7 cellular contexts compared by ENCODE assay signal in genomic region chr3:5017953-5018531, GRCh38. TPM values are rescaled to one million over a fixed set of nuclear protein-coding genes. Genes with fewer than 3 reads are reported as not detected.
DNase-seq lines count a peak whose midpoint lies in the region; ATAC-seq and TF ChIP-seq lines count a peak whose summit lies in the region.

No MANE protein-coding gene starts in this region.

- no peak overlapping the region; the same call in 1 of the 2 replicates for H3K18ac ChIP-seq in IMR-90 (ENCODE audit: low read depth, low read length)

- H3K4me3 ChIP-seq in IMR-90 (ENCODE audit: insufficient read depth, low read depth, low read length) = no peak overlapping the region

- H3K79me1 ChIP-seq in IMR-90 (ENCODE audit: low read depth in 1 of 2, low read length in 2 of 2) = peaks cover 0 to 3% of the 10 kb centered on the region in 2 experiments; a peak in 1 of 4 replicates

- no peaks in the 10 kb centered on the region for H4K20me1 ChIP-seq in IMR-90 (ENCODE audit: insufficient read depth, low read length)

- peak overlapping the region; percentile 49 for H2BK20ac ChIP-seq in IMR-90 (ENCODE audit: low read depth, low read length)

- H2AFZ ChIP-seq in IMR-90 (replicated peaks; ENCODE audit: low read length, poor library complexity) = peak overlapping the region; percentile 61

- CTCF ChIA-PET in IMR-90 (lab: Yijun Ruan, JAX) = no interaction called here

- H2AK5ac ChIP-seq in IMR-90 (ENCODE audit: low read depth, low read length) = peak overlapping the region; percentile 87

- H3K4me3 Mint-ChIP-seq in activated T-helper 2 cell treated with anti-CD3 and anti-CD28 coated beads, Interferon-gamma antibody, Interleukin-2, Interleukin-4, amounts not matched to agents 10 μg/mL and 5 μg/mL and 100 μg/mL, durations not matched to agents 14 hours and 24 hours and 36 hours (ENCODE audit: low read depth) = no peak overlapping the region

- POLR2A ChIA-PET in IMR-90 (lab: Charles Lee; ENCODE audit: unreplicated experiment) = no interaction called here

- peak; percentile 22 for ATAC-seq in IMR-90 (ENCODE audit: low read depth)

- no peaks in the 10 kb centered on the region for H3K27me3 Mint-ChIP-seq in activated T-helper 2 cell treated with anti-CD3 and anti-CD28 coated beads, Interferon-gamma antibody, Interleukin-2, Interleukin-4, amounts not matched to agents 10 μg/mL and 5 μg/mL and 100 μg/mL, durations not matched to agents 14 hours and 24 hours and 36 hours (ENCODE audit: low read depth)

- TF ChIP-seq POLR2A in IMR-90 (IDR thresholded peaks at IDR 0.05; ENCODE audit: low read depth, low read length) = no peak

- dilution Hi-C loops in IMR-90 (cut with HindIII; ENCODE audit: low sequenced_read_pairs, unreplicated experiment) = no loop called here

- no peaks in the 10 kb centered on the region for H3K36me3 ChIP-seq in IMR-90 (ENCODE audit: control insufficient read depth, insufficient read depth, low read length)

- H3K36me3 Mint-ChIP-seq in activated T-helper 2 cell treated with anti-CD3 and anti-CD28 coated beads, Interferon-gamma antibody, Interleukin-2, Interleukin-4, amounts not matched to agents 10 μg/mL and 5 μg/mL and 100 μg/mL, durations not matched to agents 14 hours and 24 hours and 36 hours (ENCODE audit: low read depth) = no peaks in the 10 kb centered on the region

- H2BK120ac ChIP-seq in IMR-90 (ENCODE audit: low read depth, low read length) = peak overlapping the region; percentile 79

- no peak overlapping the region for H3K23ac ChIP-seq in IMR-90 (ENCODE audit: low read depth, low read length)

- H3K27ac ChIP-seq in IMR-90 (ENCODE audit: insufficient read depth, low read length) = no peak overlapping the region

- peak overlapping the region; percentile 40 for H3K14ac ChIP-seq in IMR-90 (replicated peaks; ENCODE audit: low read depth, low read length)

- peaks cover 19% of the 10 kb centered on the region for H3K9me1 ChIP-seq in IMR-90 (ENCODE audit: insufficient read depth, low read length)

- H3K27ac Mint-ChIP-seq in activated T-helper 2 cell treated with anti-CD3 and anti-CD28 coated beads, Interferon-gamma antibody, Interleukin-2, Interleukin-4, amounts not matched to agents 10 μg/mL and 5 μg/mL and 100 μg/mL, durations not matched to agents 14 hours and 24 hours and 36 hours = peak overlapping the region; percentile 67

- H3K4me1 Mint-ChIP-seq in activated T-helper 2 cell treated with anti-CD3 and anti-CD28 coated beads, Interferon-gamma antibody, Interleukin-2, Interleukin-4, amounts not matched to agents 10 μg/mL and 5 μg/mL and 100 μg/mL, durations not matched to agents 14 hours and 24 hours and 36 hours (ENCODE audit: low read depth) = peaks cover 82% of the 10 kb centered on the region

- no peak for TF ChIP-seq CTCF in IMR-90 (conservative IDR thresholded peaks at IDR 0.05; ENCODE audit: low read depth, low read length)

- H2BK5ac ChIP-seq in IMR-90 (ENCODE audit: low read depth, low read length, poor library complexity, severe bottlenecking) = peak overlapping the region; percentile 36

- H3K4ac ChIP-seq in IMR-90 (ENCODE audit: low read depth, low read length) = peak overlapping the region; percentile 72

- intact Hi-C loops in IMR-90 (cut with micrococcal nuclease) = no loop called here
- intact Hi-C loops in activated T-helper 2 cell treated with anti-CD3 and anti-CD28 coated beads, Interferon-gamma antibody, Interleukin-2, Interleukin-4, amounts not matched to agents 10 μg/mL and 5 μg/mL and 100 μg/mL, durations not matched to agents 14 hours and 24 hours and 36 hours (cut with micrococcal nuclease) = no loop called here

- peaks cover 20% of the 10 kb centered on the region for H3K4me1 ChIP-seq in IMR-90 (ENCODE audit: control insufficient read depth, insufficient read depth, low read length)

- BruUV-seq in IMR-90 (replicated peaks; lab: Mats Ljungman, UMichigan) = no TSS peak

- H4K5ac ChIP-seq in IMR-90 (ENCODE audit: low read depth, low read length) = peak overlapping the region; percentile 12; the same call in 1 of the 2 replicates

- no peaks in the 10 kb centered on the region for H3K9me3 Mint-ChIP-seq in activated T-helper 2 cell treated with anti-CD3 and anti-CD28 coated beads, Interferon-gamma antibody, Interleukin-2, Interleukin-4, amounts not matched to agents 10 μg/mL and 5 μg/mL and 100 μg/mL, durations not matched to agents 14 hours and 24 hours and 36 hours

- peak overlapping the region; percentile 40 to 68; a peak in 2 of 4 replicates for H4K8ac ChIP-seq in IMR-90 (ENCODE audit: low read depth in 2 of 2, low read length in 2 of 2)

- DNase-seq in IMR-90 (no peak), iris pigment epithelial cell (ENCODE audit: low read depth) (peak; percentile 30), stromal cell of bone marrow (ENCODE audit: low read depth) (peak; percentile 69), NCI-H2107 (lab: John Stamatoyannopoulos, UW) (no peak), DMS79 (lab: John Stamatoyannopoulos, UW) (no peak), NCI-H2107 treated with DMSO at 0.1 percent for 48 hours (lab: John Stamatoyannopoulos, UW; ENCODE audit: unreplicated experiment) (no peak)
- no peak for DNase-seq in activated T-helper 2 cell treated with anti-CD3 and anti-CD28 coated beads, Interferon-gamma antibody, Interleukin-2, Interleukin-4, amounts not matched to agents 10 μg/mL and 5 μg/mL and 100 μg/mL, durations not matched to agents 14 hours and 24 hours and 36 hours (ENCODE audit: low spot score)

- in situ Hi-C loops in IMR-90 (cut with MboI; ENCODE audit: low sequenced_read_pairs) = no loop called here

- H4K91ac ChIP-seq in IMR-90 (ENCODE audit: insufficient read depth, low read depth, low read length) = peak overlapping the region; percentile 29

- peak overlapping the region; percentile 46 for H2AK9ac ChIP-seq in IMR-90 (replicated peaks; ENCODE audit: low read depth, low read length, poor library complexity)

- no CpG with 5 or more reads among the region's 8 CpGs for WGBS in IMR-90 (ENCODE audit: extremely low coverage in 2 of 2, insufficient read length in 1 of 2), 2 experiments

- no peaks in the 10 kb centered on the region for H3K27me3 ChIP-seq in IMR-90 (ENCODE audit: control insufficient read depth, insufficient read depth, low read length)

- no peak overlapping the region for H3K9ac ChIP-seq in IMR-90 (ENCODE audit: low read depth, low read length)

- peak overlapping the region; percentile 62; the same call in 2 of the 3 replicates for H2BK15ac ChIP-seq in IMR-90 (ENCODE audit: low read depth, low read length)

- H3K4me2 ChIP-seq in IMR-90 (ENCODE audit: low read depth, low read length) = no peak overlapping the region

- no peak for TF ChIP-seq RAD21 in IMR-90 (IDR thresholded peaks at IDR 0.05; ENCODE audit: low read length)

- no peaks in the 10 kb centered on the region for H3K9me3 ChIP-seq in IMR-90 (ENCODE audit: control insufficient read depth, insufficient read depth, low read length)

- H3K56ac ChIP-seq in IMR-90 (ENCODE audit: extremely low read depth, insufficient read depth, low read length) = no peak overlapping the region

TF ChIP-seq in IMR-90, 13 proteins besides CTCF, POLR2A, EP300 and RAD21:
- TF ChIP-seq, protein P1, sequence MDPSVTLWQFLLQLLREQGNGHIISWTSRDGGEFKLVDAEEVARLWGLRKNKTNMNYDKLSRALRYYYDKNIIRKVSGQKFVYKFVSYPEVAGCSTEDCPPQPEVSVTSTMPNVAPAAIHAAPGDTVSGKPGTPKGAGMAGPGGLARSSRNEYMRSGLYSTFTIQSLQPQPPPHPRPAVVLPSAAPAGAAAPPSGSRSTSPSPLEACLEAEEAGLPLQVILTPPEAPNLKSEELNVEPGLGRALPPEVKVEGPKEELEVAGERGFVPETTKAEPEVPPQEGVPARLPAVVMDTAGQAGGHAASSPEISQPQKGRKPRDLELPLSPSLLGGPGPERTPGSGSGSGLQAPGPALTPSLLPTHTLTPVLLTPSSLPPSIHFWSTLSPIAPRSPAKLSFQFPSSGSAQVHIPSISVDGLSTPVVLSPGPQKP (IDR thresholded peaks at IDR 0.05; ENCODE audit: borderline replicate concordance, low read depth, low read length) = no peak
- TF ChIP-seq CEBPB (IDR thresholded peaks at IDR 0.05; ENCODE audit: low read depth, low read length) = 0 out of 2 replicates have a peak, but pooled peaks have one; percentile 27

RNA-seq across cellular contexts. Expression of gene BHLHE40, which starts 38.8 kb away (rescaled TPM):
- 22.8 and 24.2 TPM in 2 replicates for total RNA-seq in IMR-90 (2012; rRNA removed)
- 31.1 and 31.8 TPM in 2 replicates for polyA plus RNA-seq in IMR-90 (2012; rRNA removed)
- 26.0 and 43.6 TPM in 2 replicates for polyA plus RNA-seq in IMR-90 (2012; cell fraction: cytosol; rRNA removed)
- 147 and 366 TPM in 2 replicates for polyA plus RNA-seq in IMR-90 (2012; cell fraction: nucleus; rRNA removed; ENCODE audit: low replicate concordance)
- total RNA-seq in activated T-helper 2 cell treated with anti-CD3 and anti-CD28 coated beads, Interferon-gamma antibody, Interleukin-2, Interleukin-4, amounts not matched to agents 10 μg/mL and 5 μg/mL and 100 μg/mL, durations not matched to agents 14 hours and 24 hours and 36 hours = 421 and 425 TPM in 2 replicates

Comparison
In these comparisons a context has a peak if more than half of its experiments do, and no peak if none do; other contexts are left out.
1. DNase-seq: peak in iris pigment epithelial cell (single experiment) and stromal cell of bone marrow (single experiment); none in IMR-90 (single experiment), activated T-helper 2 cell treated with anti-CD3 and anti-CD28 coated beads, Interferon-gamma antibody, Interleukin-2, Interleukin-4, amounts not matched to agents 10 μg/mL and 5 μg/mL and 100 μg/mL, durations not matched to agents 14 hours and 24 hours and 36 hours (single experiment), NCI-H2107 (single experiment), DMS79 (single experiment) and NCI-H2107 treated with DMSO at 0.1 percent for 48 hours (single experiment).
2. RNA of gene BHLHE40, which starts 38.8 kb away (total RNA-seq): 421 to 425 TPM in activated T-helper 2 cell treated with anti-CD3 and anti-CD28 coated beads, Interferon-gamma antibody, Interleukin-2, Interleukin-4, amounts not matched to agents 10 μg/mL and 5 μg/mL and 100 μg/mL, durations not matched to agents 14 hours and 24 hours and 36 hours; 22.8 to 24.2 TPM in IMR-90; every median in the first group is over 10 times any median in the second.